Comparison of ENCODE assay signal across 8 cellular contexts in the genomic region with DNA sequence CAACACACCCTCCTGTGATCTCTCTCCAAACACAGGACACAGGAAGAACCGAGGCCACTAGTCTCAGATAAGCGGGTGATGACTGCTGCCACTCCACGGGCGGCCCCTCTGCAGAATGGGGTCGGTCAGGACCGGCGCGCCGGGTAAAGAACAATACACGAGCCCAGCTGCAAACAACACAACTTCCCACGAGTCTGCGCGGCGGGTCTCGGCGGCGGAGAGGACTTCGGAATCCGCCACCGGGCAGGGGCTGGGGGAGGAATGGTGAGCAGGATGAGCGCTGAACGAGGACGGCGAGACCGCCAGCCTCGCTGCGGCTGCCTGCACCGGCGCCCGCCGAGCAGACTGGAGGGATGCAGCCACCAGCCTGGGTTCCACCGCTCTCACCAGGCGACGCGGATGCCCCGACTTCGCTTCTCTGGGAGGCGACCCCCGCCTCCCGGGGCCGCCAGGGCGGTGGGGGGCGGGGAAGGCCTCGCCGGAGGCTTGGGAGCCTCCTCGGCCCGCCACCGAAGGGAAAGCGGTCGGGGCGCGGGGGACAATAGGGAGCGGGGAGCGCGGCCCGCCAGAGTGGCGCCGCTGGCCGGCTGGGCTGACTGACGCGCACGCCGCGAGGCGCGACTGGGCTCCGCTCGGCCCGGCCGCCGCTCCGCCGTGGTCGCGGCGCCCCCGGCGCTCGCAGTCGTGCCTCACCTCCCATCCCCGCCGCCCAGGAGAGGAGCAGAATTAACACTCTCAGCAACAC. TPM values are rescaled to one million over a fixed set of nuclear protein-coding genes. Genes with fewer than 3 reads are reported as not detected.
A peak's percentile ranks its signal among the peaks of the same experiment; 100 is the strongest.
DNase-seq lines count a peak whose midpoint lies in the region; ATAC-seq and TF ChIP-seq lines count a peak whose summit lies in the region.

No MANE protein-coding gene starts in this region.

- H3K36me3 Mint-ChIP-seq in nephron (ENCODE audit: low read depth): no peaks in the 10 kb centered on the region

- no peak for TF ChIP-seq EP300 in upper lobe of left lung (IDR thresholded peaks at IDR 0.05)

- POLR2A ChIA-PET in AG04450 (lab: Yijun Ruan, JAX): interaction anchor here (0.7 to 3.2 kb wide), 8 partner anchors 11 to 537 kb away, joined by 3 to 75 read pairs (median 6); a partner anchor contains a TSS

- H3K79me2 ChIP-seq in OCI-LY3 (ENCODE audit: low read length): peaks cover 55% of the 10 kb centered on the region

- H3K4me3 Mint-ChIP-seq in nephron: peak overlapping the region; percentile 99

- peaks cover 42% of the 10 kb centered on the region for H4K20me1 ChIP-seq in OCI-LY3 (ENCODE audit: insufficient read depth, low read length)

- CTCF ChIA-PET in AG04450 (lab: Charles Lee): interaction anchor here (1.5 to 1.8 kb wide), 2 partner anchors 22 to 521 kb away, joined by 6 to 19 read pairs; a partner anchor contains a TSS

- no peaks in the 10 kb centered on the region for H3K9me3 ChIP-seq in AG04450 (ENCODE audit: control insufficient read depth, insufficient read depth, low read length)
- no peaks in the 10 kb centered on the region for H3K9me3 ChIP-seq in OCI-LY3 (ENCODE audit: insufficient read depth, low read length)
- no peaks in the 10 kb centered on the region for H3K9me3 ChIP-seq in upper lobe of left lung

- peak overlapping the region; percentile 75 for H2AFZ ChIP-seq in OCI-LY3 (ENCODE audit: low read depth, low read length)

- TF ChIP-seq CTCF in AG04450 (IDR thresholded peaks at IDR 0.05; ENCODE audit: low read depth, low read length) (no peak), OCI-LY3 (IDR thresholded peaks at IDR 0.05; ENCODE audit: low read depth, low read length) (no peak), fibroblast of mammary gland (conservative IDR thresholded peaks at IDR 0.05; ENCODE audit: control insufficient read depth, insufficient read depth, low read depth, low read length) (no peak), nephron (IDR thresholded peaks at IDR 0.05; ENCODE audit: unreplicated experiment in 3 of 3) (no peak), upper lobe of left lung (IDR thresholded peaks at IDR 0.05) (peak in 1 of 6 experiments; percentile 26)

- no peaks in the 10 kb centered on the region for H3K9me3 Mint-ChIP-seq in nephron

- peak in 1 of 4 donors; percentile 29 for TF ChIP-seq POLR2A in upper lobe of left lung (IDR thresholded peaks at IDR 0.05)

- H3K4me3 ChIP-seq in AG04450 (ENCODE audit: low read depth, low read length): peak overlapping the region; percentile 70
- H3K4me3 ChIP-seq in OCI-LY3 (ENCODE audit: low read length): peak overlapping the region; percentile 91
- H3K4me3 ChIP-seq in fibroblast of mammary gland (ENCODE audit: control insufficient read depth, low read depth, low read length): peak overlapping the region; percentile 76
- H3K4me3 ChIP-seq in upper lobe of left lung: peak overlapping the region; percentile 81 to 94 (median 90)

- peaks cover 26% of the 10 kb centered on the region for H3K4me1 Mint-ChIP-seq in nephron

- peak overlapping the region; percentile 89 for H3K27ac ChIP-seq in AG04450 (ENCODE audit: low read depth, low read length)
- H3K27ac ChIP-seq in OCI-LY3 (ENCODE audit: low read length): peak overlapping the region; percentile 71
- H3K27ac ChIP-seq in upper lobe of left lung: peak overlapping the region; percentile 96 to 99 (median 97)

- peak overlapping the region; percentile 91 for H3K4me2 ChIP-seq in OCI-LY3 (ENCODE audit: low read length)

- peak overlapping the region; percentile 89 to 98 (median 98) for H3K27ac Mint-ChIP-seq in nephron

- H3K27me3 ChIP-seq in AG04450 (ENCODE audit: control insufficient read depth, insufficient read depth, low read length): no peaks in the 10 kb centered on the region
- H3K27me3 ChIP-seq in OCI-LY3 (ENCODE audit: low read depth, low read length): 0 out of 2 replicates have a peak, but pooled peaks cover 1% of the 10 kb centered on the region
- no peaks in the 10 kb centered on the region for H3K27me3 ChIP-seq in upper lobe of left lung

- H3K36me3 ChIP-seq in OCI-LY3 (replicated peaks; ENCODE audit: low read depth, low read length) (no peaks in the 10 kb centered on the region), upper lobe of left lung (no peaks in the 10 kb centered on the region)

- H3K4me1 ChIP-seq in OCI-LY3 (ENCODE audit: low read length) (peaks cover 18% of the 10 kb centered on the region), upper lobe of left lung (peaks cover 18 to 35% (median 28%) of the 10 kb centered on the region in 4 donors)

- 0% methylated on average over 21 to 27 of the region's 82 CpGs for WGBS in upper lobe of left lung, 2 donors

- DNase-seq in AG04450 (ENCODE audit: low read depth, low spot score) (no peak), activated T-helper 1 cell treated with Interleukin-2 at 50 U/mL for 16 hours (ENCODE audit: low read depth) (peak; percentile 15), fibroblast of mammary gland (ENCODE audit: low read depth) (no peak), upper lobe of left lung (peak; percentile 59 to 93)

- no peaks in the 10 kb centered on the region for H3K27me3 Mint-ChIP-seq in nephron (ENCODE audit: low read depth)

- H3K9ac ChIP-seq in OCI-LY3 (ENCODE audit: low read length): peak overlapping the region; percentile 81

- peak; percentile 28 for ATAC-seq in GM18868 (IDR thresholded peaks at IDR 0.05; ENCODE audit: unreplicated experiment)
- ATAC-seq in HG03066 (IDR thresholded peaks at IDR 0.05; ENCODE audit: low read depth, unreplicated experiment): peak; percentile 21
- peak; percentile 45 to 68 for ATAC-seq in upper lobe of left lung (ENCODE audit: low FRiP score in 2 of 2)

RNA-seq across cellular contexts. Expression of a gene that starts 0.5 kb away (rescaled TPM):
- 198 and 220 TPM in 2 replicates for polyA plus RNA-seq in AG04450 (2011; rRNA removed)
- 182 and 257 TPM in 2 replicates for polyA minus RNA-seq in AG04450 (2011; rRNA and poly(A)+ RNA removed)
- total RNA-seq in upper lobe of left lung: 100 to 1,000 TPM in 3 of 6 donors, 10 to 100 TPM in 3; 64.5 to 139 (median 93.5) TPM

RNA-seq across cellular contexts. Expression of a gene that starts 22.1 kb away (rescaled TPM):
- polyA plus RNA-seq in AG04450 (2011; rRNA removed): 11.0 and 17.5 TPM in 2 replicates
- 20.4 and 29.6 TPM in 2 replicates for polyA minus RNA-seq in AG04450 (2011; rRNA and poly(A)+ RNA removed)
- total RNA-seq in upper lobe of left lung: 10 to 100 TPM; 20.5 to 38.5 (median 29.9) TPM

Comparison
In these comparisons a context has a peak if more than half of its experiments do, and no peak if none do; other contexts are left out.
1. DNase-seq: peak in activated T-helper 1 cell treated with Interleukin-2 at 50 U/mL for 16 hours (single experiment) and upper lobe of left lung (2 of 2); none in AG04450 (single experiment) and fibroblast of mammary gland (single experiment).
2. Peak in every context shown above with its lines, with median percentiles within 50 percentile points of each other: H3K27ac ChIP-seq, H3K4me3 ChIP-seq and ATAC-seq.